In the genomic region with DNA sequence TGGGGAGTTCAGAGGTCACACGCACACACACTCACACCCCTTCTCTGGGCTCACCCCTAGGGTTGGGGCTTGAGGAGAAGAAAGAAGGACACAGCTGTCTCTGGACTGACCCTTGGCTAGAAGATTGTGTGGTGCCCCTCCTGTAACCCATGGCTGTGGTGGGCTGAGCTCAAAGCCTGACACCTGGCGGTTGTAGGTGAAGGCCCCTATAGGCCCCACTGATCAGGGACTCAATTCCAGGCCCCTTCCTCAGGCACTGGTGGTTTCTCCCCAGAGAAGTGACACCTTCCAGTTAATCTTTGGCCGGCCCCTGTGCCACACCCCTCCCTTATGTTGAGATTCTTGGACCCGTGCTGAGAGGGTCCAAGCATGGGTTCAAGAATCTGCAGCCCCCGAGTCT, we compare ENCODE assay signal across 1 cellular context.
A peak's percentile ranks its signal among the peaks of the same experiment; 100 is the strongest.
TF ChIP-seq lines count a peak whose summit lies in the region.

No MANE protein-coding gene starts in this region.

TF ChIP-seq in GM12878, 131 proteins besides CTCF, POLR2A, EP300 and RAD21:
- TF ChIP-seq SMAD1 (IDR thresholded peaks at IDR 0.05; ENCODE audit: low read depth, partially characterized antibody) (no peak), SIX5 (IDR thresholded peaks at IDR 0.05; ENCODE audit: low read depth, low read length, severe bottlenecking) (no peak), HDAC2 (IDR thresholded peaks at IDR 0.05) (no peak)
- TF ChIP-seq, protein P1, sequence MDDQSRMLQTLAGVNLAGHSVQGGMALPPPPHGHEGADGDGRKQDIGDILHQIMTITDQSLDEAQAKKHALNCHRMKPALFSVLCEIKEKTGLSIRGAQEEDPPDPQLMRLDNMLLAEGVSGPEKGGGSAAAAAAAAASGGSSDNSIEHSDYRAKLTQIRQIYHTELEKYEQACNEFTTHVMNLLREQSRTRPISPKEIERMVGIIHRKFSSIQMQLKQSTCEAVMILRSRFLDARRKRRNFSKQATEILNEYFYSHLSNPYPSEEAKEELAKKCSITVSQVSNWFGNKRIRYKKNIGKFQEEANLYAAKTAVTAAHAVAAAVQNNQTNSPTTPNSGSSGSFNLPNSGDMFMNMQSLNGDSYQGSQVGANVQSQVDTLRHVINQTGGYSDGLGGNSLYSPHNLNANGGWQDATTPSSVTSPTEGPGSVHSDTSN (IDR thresholded peaks at IDR 0.05; ENCODE audit: insufficient replicate concordance, low read depth, low read length), result no peak
- TF ChIP-seq, protein P2, sequence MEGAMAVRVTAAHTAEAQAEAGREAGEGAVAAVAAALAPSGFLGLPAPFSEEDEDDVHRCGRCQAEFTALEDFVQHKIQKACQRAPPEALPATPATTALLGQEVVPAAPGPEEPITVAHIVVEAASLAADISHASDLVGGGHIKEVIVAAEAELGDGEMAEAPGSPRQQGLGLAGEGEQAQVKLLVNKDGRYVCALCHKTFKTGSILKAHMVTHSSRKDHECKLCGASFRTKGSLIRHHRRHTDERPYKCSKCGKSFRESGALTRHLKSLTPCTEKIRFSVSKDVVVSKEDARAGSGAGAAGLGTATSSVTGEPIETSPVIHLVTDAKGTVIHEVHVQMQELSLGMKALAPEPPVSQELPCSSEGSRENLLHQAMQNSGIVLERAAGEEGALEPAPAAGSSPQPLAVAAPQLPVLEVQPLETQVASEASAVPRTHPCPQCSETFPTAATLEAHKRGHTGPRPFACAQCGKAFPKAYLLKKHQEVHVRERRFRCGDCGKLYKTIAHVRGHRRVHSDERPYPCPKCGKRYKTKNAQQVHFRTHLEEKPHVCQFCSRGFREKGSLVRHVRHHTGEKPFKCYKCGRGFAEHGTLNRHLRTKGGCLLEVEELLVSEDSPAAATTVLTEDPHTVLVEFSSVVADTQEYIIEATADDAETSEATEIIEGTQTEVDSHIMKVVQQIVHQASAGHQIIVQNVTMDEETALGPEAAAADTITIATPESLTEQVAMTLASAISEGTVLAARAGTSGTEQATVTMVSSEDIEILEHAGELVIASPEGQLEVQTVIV (IDR thresholded peaks at IDR 0.05; ENCODE audit: borderline replicate concordance, partially characterized antibody), result no peak
- TF ChIP-seq, protein P3, sequence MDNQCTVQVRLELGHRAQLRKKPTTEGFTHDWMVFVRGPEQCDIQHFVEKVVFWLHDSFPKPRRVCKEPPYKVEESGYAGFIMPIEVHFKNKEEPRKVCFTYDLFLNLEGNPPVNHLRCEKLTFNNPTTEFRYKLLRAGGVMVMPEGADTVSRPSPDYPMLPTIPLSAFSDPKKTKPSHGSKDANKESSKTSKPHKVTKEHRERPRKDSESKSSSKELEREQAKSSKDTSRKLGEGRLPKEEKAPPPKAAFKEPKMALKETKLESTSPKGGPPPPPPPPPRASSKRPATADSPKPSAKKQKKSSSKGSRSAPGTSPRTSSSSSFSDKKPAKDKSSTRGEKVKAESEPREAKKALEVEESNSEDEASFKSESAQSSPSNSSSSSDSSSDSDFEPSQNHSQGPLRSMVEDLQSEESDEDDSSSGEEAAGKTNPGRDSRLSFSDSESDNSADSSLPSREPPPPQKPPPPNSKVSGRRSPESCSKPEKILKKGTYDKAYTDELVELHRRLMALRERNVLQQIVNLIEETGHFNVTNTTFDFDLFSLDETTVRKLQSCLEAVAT (IDR thresholded peaks at IDR 0.05), result 0 out of 2 replicates have a peak, but pooled peaks have one; percentile 3
